Comparison of ENCODE assay signal across 19 cellular contexts in genomic region chr22:23677701-23677995, GRCh38. TPM values are rescaled to one million over a fixed set of nuclear protein-coding genes. Genes with fewer than 3 reads are reported as not detected.
DNase-seq lines count a peak whose midpoint lies in the region; ATAC-seq lines count a peak whose summit lies in the region.
"Had no signal": no experiment of that assay in that cellular context is flagged by ENCODE, and none has a peak within 500 bp of the region (broad histone marks: within the 10 kb centered on the region; RNA-seq: fewer than 3 reads in every experiment).

No MANE protein-coding gene starts in this region.

- H3K4me3 Mint-ChIP-seq in immature natural killer cell, result peak overlapping the region in 1 of 5 donors; percentile 35
- H3K4me3 Mint-ChIP-seq in stimulated activated memory B cell treated with anti-CD40 and anti-IgM and Interleukin-4, amounts not matched to agents 10 μg/mL and 1 μg/mL and 100 μg/mL, for 72 hours, result no peak overlapping the region
- H3K4me3 Mint-ChIP-seq: activated T-cell treated with anti-CD3 and anti-CD28 coated beads, Interleukin-2, amount 50 U/mL, for 4 hours; dendritic cell treated with granulocyte-macrophage colony-stimulating factor and Interleukin-4, amounts not matched to agents 40 ng/mL and 50 ng/mL, for 4 days had no signal

- no peaks in the 10 kb centered on the region for H3K9me3 Mint-ChIP-seq in immature natural killer cell
- no peaks in the 10 kb centered on the region for H3K9me3 Mint-ChIP-seq in stimulated activated memory B cell treated with anti-CD40 and anti-IgM and Interleukin-4, amounts not matched to agents 10 μg/mL and 1 μg/mL and 100 μg/mL, for 72 hours
- H3K9me3 Mint-ChIP-seq: activated T-cell treated with anti-CD3 and anti-CD28 coated beads, Interleukin-2, amount 50 U/mL, for 4 hours; dendritic cell treated with granulocyte-macrophage colony-stimulating factor and Interleukin-4, amounts not matched to agents 40 ng/mL and 50 ng/mL, for 4 days had no signal

- peaks cover 6 to 19% (median 19%) of the 10 kb centered on the region in 3 donors for H3K36me3 Mint-ChIP-seq in immature natural killer cell
- H3K36me3 Mint-ChIP-seq in stimulated activated memory B cell treated with anti-CD40 and anti-IgM and Interleukin-4, amounts not matched to agents 10 μg/mL and 1 μg/mL and 100 μg/mL, for 72 hours, result peaks cover 36% of the 10 kb centered on the region

- peak overlapping the region; percentile 23 to 83 (median 60) for H3K27ac Mint-ChIP-seq in immature natural killer cell
- peak overlapping the region; percentile 41 for H3K27ac Mint-ChIP-seq in stimulated activated memory B cell treated with anti-CD40 and anti-IgM and Interleukin-4, amounts not matched to agents 10 μg/mL and 1 μg/mL and 100 μg/mL, for 72 hours
- H3K27ac Mint-ChIP-seq: dendritic cell treated with granulocyte-macrophage colony-stimulating factor and Interleukin-4, amounts not matched to agents 40 ng/mL and 50 ng/mL, for 4 days had no signal

- intact Hi-C loops in Right ventricle myocardium superior (cut with DNase I) (no loop called here), left ventricle myocardium superior (cut with micrococcal nuclease) (no loop called here)

- peaks cover 44 to 67% of the 10 kb centered on the region in 2 donors for H3K4me1 Mint-ChIP-seq in immature natural killer cell
- peaks cover 20% of the 10 kb centered on the region for H3K4me1 Mint-ChIP-seq in stimulated activated memory B cell treated with anti-CD40 and anti-IgM and Interleukin-4, amounts not matched to agents 10 μg/mL and 1 μg/mL and 100 μg/mL, for 72 hours

- peaks cover 0 to 3% (median 3%) of the 10 kb centered on the region in 3 donors for H3K27me3 Mint-ChIP-seq in immature natural killer cell (ENCODE audit: low read depth in 3 of 3)
- no peaks in the 10 kb centered on the region for H3K27me3 Mint-ChIP-seq in stimulated activated memory B cell treated with anti-CD40 and anti-IgM and Interleukin-4, amounts not matched to agents 10 μg/mL and 1 μg/mL and 100 μg/mL, for 72 hours
- H3K27me3 Mint-ChIP-seq: dendritic cell treated with granulocyte-macrophage colony-stimulating factor and Interleukin-4, amounts not matched to agents 40 ng/mL and 50 ng/mL, for 4 days had no signal

- no peak for ATAC-seq in Right ventricle myocardium superior (ENCODE audit: poor library complexity)
- ATAC-seq in left ventricle myocardium superior, result no peak
- no peak for ATAC-seq in stimulated activated memory B cell treated with anti-CD40 and anti-IgM and Interleukin-4, amounts not matched to agents 10 μg/mL and 1 μg/mL and 100 μg/mL, for 72 hours
- ATAC-seq: activated T-cell treated with anti-CD3 and anti-CD28 coated beads, Interleukin-2, amount 50 U/mL, for 4 hours; gastroesophageal sphincter; right cardiac atrium had no signal

- DNase-seq in Right ventricle myocardium superior, result peak; percentile 33
- no peak for DNase-seq in left ventricle myocardium superior
- peak; percentile 0 for DNase-seq in NCI-H82 treated with DMSO at 0.1 percent for 48 hours (lab: John Stamatoyannopoulos, UW; ENCODE audit: unreplicated experiment)
- DNase-seq in immature natural killer cell, result no peak
- no peak for DNase-seq in pons (ENCODE audit: low spot score)
- DNase-seq in AG20443 (ENCODE audit: low spot score), result no peak
- no peak for DNase-seq in T-helper 1 cell
- DNase-seq: activated T-cell treated with anti-CD3 and anti-CD28 coated beads, Interleukin-2, amount 50 U/mL, for 4 hours; brain microvascular endothelial cell; midbrain; NCI-H1092; NCI-H2081; NCI-H510A; occipital lobe; right cardiac atrium had no signal

RNA-seq across cellular contexts. Expression of gene RGL4, which starts 13.2 kb away (rescaled TPM):
- total RNA-seq in Right ventricle myocardium superior (not detected), left ventricle myocardium superior (not detected)
- polyA plus RNA-seq in immature natural killer cell, result 10 to 100 TPM; 40.6 to 47.8 (median 42.8) TPM
- total RNA-seq: HT-29, occipital lobe, right cardiac atrium had no signal

RNA-seq across cellular contexts. Expression of gene DRICH1, which starts 45.5 kb away (rescaled TPM):
- total RNA-seq in Right ventricle myocardium superior (0.16 TPM), left ventricle myocardium superior (not detected)
- polyA plus RNA-seq in immature natural killer cell, result not detected
- total RNA-seq: HT-29 had no signal

Comparison
In these comparisons a context has a peak if more than half of its experiments do, and no peak if none do; other contexts are left out.
1. DNase-seq: peak in Right ventricle myocardium superior (single experiment) and NCI-H82 treated with DMSO at 0.1 percent for 48 hours (single experiment); none in left ventricle myocardium superior (single experiment), immature natural killer cell (0 of 3), pons (single experiment), AG20443 (single experiment) and T-helper 1 cell (0 of 5).